In the genomic region with DNA sequence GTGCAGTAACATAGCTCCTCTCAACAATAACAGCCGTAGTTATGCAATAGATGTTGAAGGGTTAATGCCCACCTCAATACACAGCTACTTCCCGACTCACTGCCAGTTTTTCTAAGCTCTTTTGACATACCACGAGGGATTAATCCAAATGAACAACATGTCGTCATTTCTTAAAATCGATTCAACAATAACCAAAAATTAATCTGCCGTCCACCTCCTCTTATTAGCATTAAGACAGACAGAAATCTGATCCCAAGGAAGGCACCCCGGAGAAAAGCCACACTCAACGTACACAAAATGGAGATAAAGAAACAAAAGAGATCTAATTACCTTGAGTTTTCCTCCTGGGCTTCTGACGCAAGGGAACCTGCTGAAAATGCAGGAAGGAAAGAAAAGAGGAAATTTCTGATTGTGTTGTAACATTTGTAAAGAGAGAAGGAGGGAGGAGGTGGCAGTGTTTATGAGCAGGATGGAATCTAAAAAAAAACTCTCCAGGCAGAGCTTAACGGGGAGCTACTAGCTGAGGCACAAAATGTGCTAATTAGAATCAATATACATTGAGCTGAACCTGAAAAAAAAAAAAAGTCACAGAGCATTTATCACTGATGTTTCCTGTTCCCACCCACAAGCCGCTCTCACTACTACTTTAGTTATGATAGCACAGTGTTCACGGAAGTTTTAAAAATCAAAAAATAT, we compare ENCODE assay signal across 1 cellular context.
TF ChIP-seq lines count a peak whose summit lies in the region.

No MANE protein-coding gene starts in this region.

TF ChIP-seq in IMR-90, 13 proteins besides CTCF, POLR2A, EP300 and RAD21 (continued from another document):
- TF ChIP-seq FOS (IDR thresholded peaks at IDR 0.05; ENCODE audit: low read depth, low read length) = no peak
